ENCODE assay signal across 1 cellular context in genomic region chr2:86704482-86704971, GRCh38.
A peak's percentile ranks its signal among the peaks of the same experiment; 100 is the strongest.
TF ChIP-seq lines count a peak whose summit lies in the region.

No MANE protein-coding gene starts in this region.

TF ChIP-seq in HepG2, 621 proteins besides CTCF, POLR2A, EP300 and RAD21 (continued from another document and continues in another):
- TF ChIP-seq ZNF574 (CRISPR knock-in tag; IDR thresholded peaks at IDR 0.05) (peak; percentile 14; the same call in 1 of the 2 replicates), HHEX (CRISPR knock-in tag; IDR thresholded peaks at IDR 0.05) (no peak), NFATC3 (CRISPR knock-in tag; IDR thresholded peaks at IDR 0.05) (no peak), RERE (CRISPR knock-in tag; IDR thresholded peaks at IDR 0.05; ENCODE audit: low read depth) (no peak), BHLHE40 (IDR thresholded peaks at IDR 0.05; ENCODE audit: low read length) (0 out of 2 replicates have a peak, but pooled peaks have one; percentile 18), ZNF776 (CRISPR knock-in tag; IDR thresholded peaks at IDR 0.05) (no peak), ATF3 (CRISPR knock-in tag; IDR thresholded peaks at IDR 0.05) (0 out of 2 replicates have a peak, but pooled peaks have one; percentile 11), ZNF878 (CRISPR knock-in tag; IDR thresholded peaks at IDR 0.05) (no peak), ZBTB2 (CRISPR knock-in tag; IDR thresholded peaks at IDR 0.05; ENCODE audit: low read depth) (no peak), ARID3A (IDR thresholded peaks at IDR 0.05; ENCODE audit: low read depth, low read length) (peak; percentile 51; the same call in 1 of the 2 replicates), REL (CRISPR knock-in tag; conservative IDR thresholded peaks at IDR 0.05) (no peak), MNT (IDR thresholded peaks at IDR 0.05) (no peak), ADNP (CRISPR knock-in tag; IDR thresholded peaks at IDR 0.05) (no peak), DNMT3B (CRISPR knock-in tag; conservative IDR thresholded peaks at IDR 0.05) (no peak), ZNF335 (CRISPR knock-in tag; IDR thresholded peaks at IDR 0.05) (peak; percentile 16; the same call in 1 of the 2 replicates), RFX3 (CRISPR knock-in tag; IDR thresholded peaks at IDR 0.05) (no peak), MTF1 (CRISPR knock-in tag; IDR thresholded peaks at IDR 0.05) (no peak), NFRKB (IDR thresholded peaks at IDR 0.05) (no peak), USF2 (IDR thresholded peaks at IDR 0.05; ENCODE audit: low read depth, low read length) (no peak), USF2 (CRISPR knock-in tag; IDR thresholded peaks at IDR 0.05; ENCODE audit: borderline replicate concordance) (no peak), CERS6 (CRISPR knock-in tag; IDR thresholded peaks at IDR 0.05) (no peak), THAP8 (CRISPR knock-in tag; IDR thresholded peaks at IDR 0.05; ENCODE audit: borderline replicate concordance) (no peak), ZBTB3 (CRISPR knock-in tag; IDR thresholded peaks at IDR 0.05; ENCODE audit: borderline replicate concordance, low read depth) (no peak), ZNF724P (CRISPR knock-in tag; IDR thresholded peaks at IDR 0.05; ENCODE audit: borderline replicate concordance) (no peak), ZNF773 (CRISPR knock-in tag; IDR thresholded peaks at IDR 0.05; ENCODE audit: borderline replicate concordance) (no peak), ZNF782 (CRISPR knock-in tag; IDR thresholded peaks at IDR 0.05; ENCODE audit: borderline replicate concordance) (no peak), MLLT10 (CRISPR knock-in tag; IDR thresholded peaks at IDR 0.05) (no peak), PRDM10 (CRISPR knock-in tag; IDR thresholded peaks at IDR 0.05; ENCODE audit: low read depth) (0 out of 2 replicates have a peak, but pooled peaks have one; percentile 8), ZNF784 (CRISPR knock-in tag; IDR thresholded peaks at IDR 0.05; ENCODE audit: borderline replicate concordance) (no peak), ZNF225 (CRISPR knock-in tag; IDR thresholded peaks at IDR 0.05) (no peak), ZNF790 (CRISPR knock-in tag; IDR thresholded peaks at IDR 0.05; ENCODE audit: borderline replicate concordance) (no peak), ZNF292 (CRISPR knock-in tag; IDR thresholded peaks at IDR 0.05; ENCODE audit: borderline replicate concordance, low read depth) (no peak), ISL2 (CRISPR knock-in tag; IDR thresholded peaks at IDR 0.05) (no peak), FOXK1 (CRISPR knock-in tag; IDR thresholded peaks at IDR 0.05; ENCODE audit: borderline replicate concordance, low read depth) (no peak), HNRNPUL1 (IDR thresholded peaks at IDR 0.05; ENCODE audit: low read depth, low read length) (no peak), ZNF766 (CRISPR knock-in tag; IDR thresholded peaks at IDR 0.05; ENCODE audit: borderline replicate concordance) (no peak)
